9 cellular contexts compared by ENCODE assay signal in the genomic region with DNA sequence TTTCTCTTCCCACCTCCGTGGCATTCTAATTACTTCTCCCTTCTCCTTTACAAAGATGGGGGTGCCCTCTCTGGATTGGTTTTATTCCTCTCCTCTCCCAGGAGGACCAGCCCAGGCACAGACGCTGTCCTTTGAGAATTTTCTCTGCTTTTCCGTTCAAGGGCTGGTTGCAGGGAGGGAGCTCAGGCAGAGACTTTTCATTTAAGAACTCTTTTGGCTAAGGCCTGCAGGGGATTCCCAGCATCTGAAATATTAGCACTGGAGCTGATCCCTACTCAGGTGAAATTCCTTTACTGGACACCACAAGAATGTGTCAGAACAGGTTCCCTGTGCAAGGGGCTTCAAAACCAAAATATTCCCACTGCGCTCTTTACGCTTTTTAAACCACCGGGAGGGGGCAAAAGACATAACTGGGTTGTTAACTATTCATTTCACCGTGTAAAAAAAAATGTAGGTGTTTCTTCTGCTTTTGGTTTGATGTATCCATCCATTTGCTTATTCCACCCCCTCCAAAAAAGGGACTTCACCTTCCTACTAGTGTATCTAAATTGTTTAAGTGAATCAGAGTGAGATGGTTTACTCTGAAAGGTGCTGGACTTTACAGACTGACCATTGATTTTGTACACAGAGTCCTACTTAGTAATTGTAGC. TPM values are rescaled to one million over a fixed set of nuclear protein-coding genes. Genes with fewer than 3 reads are reported as not detected.
A peak's percentile ranks its signal among the peaks of the same experiment; 100 is the strongest.
DNase-seq lines count a peak whose midpoint lies in the region; ATAC-seq, FAIRE-seq and TF ChIP-seq lines count a peak whose summit lies in the region.
"Had no signal": no experiment of that assay in that cellular context is flagged by ENCODE, and none has a peak within 500 bp of the region (broad histone marks: within the 10 kb centered on the region; RNA-seq: fewer than 3 reads in every experiment).

No MANE protein-coding gene starts in this region.

- peak overlapping the region; percentile 99 for H3K4me3 ChIP-seq in OCI-LY1 (ENCODE audit: low read depth, low read length, poor library complexity, severe bottlenecking)
- H3K4me3 ChIP-seq in bronchial epithelial cell (ENCODE audit: low read depth, low read length) = peak overlapping the region; percentile 89
- peak overlapping the region; percentile 89 to 100 (median 96) for H3K4me3 ChIP-seq in stomach

- TF ChIP-seq CTCF in OCI-LY1 (IDR thresholded peaks at IDR 0.05; ENCODE audit: low read length) (peak; percentile 46), bronchial epithelial cell (IDR thresholded peaks at IDR 0.05; ENCODE audit: insufficient read depth, low read length, severe bottlenecking) (no peak), stomach (IDR thresholded peaks at IDR 0.05) (peak in 2 of 7 experiments; percentile 5 to 8)

- intact Hi-C loops in stomach (cut with DNase I; ENCODE audit: low total_unique reads) = no loop called here

- H3K27me3 ChIP-seq in OCI-LY1 (ENCODE audit: insufficient read depth, low read length) = no peaks in the 10 kb centered on the region
- H3K27me3 ChIP-seq in bronchial epithelial cell (ENCODE audit: control insufficient read depth, insufficient read depth, low read length) = no peaks in the 10 kb centered on the region
- H3K27me3 ChIP-seq in stomach = no peaks in the 10 kb centered on the region

- H3K4me2 ChIP-seq in OCI-LY1 (ENCODE audit: low read length) = peak overlapping the region; percentile 81

- H3K36me3 ChIP-seq in OCI-LY1 (ENCODE audit: insufficient read depth, low read length) (no peaks in the 10 kb centered on the region), bronchial epithelial cell (ENCODE audit: control insufficient read depth, insufficient read depth, low read length) (no peaks in the 10 kb centered on the region), stomach (no peaks in the 10 kb centered on the region)

- no peaks in the 10 kb centered on the region for H3K9me2 ChIP-seq in OCI-LY1 (ENCODE audit: low read depth, low read length)

- ATAC-seq in GM21526 (IDR thresholded peaks at IDR 0.05; ENCODE audit: low FRiP score, unreplicated experiment) (no peak), GM18867 (IDR thresholded peaks at IDR 0.05; ENCODE audit: unreplicated experiment) (no peak)

- no peaks in the 10 kb centered on the region for H3F3A ChIP-seq in OCI-LY1 (ENCODE audit: insufficient read depth, low read length)

- peaks cover 37% of the 10 kb centered on the region for H3K79me2 ChIP-seq in OCI-LY1 (ENCODE audit: insufficient read depth, low read length)

- no peak for FAIRE-seq in bronchial epithelial cell (lab: Jason Lieb, UNC)
- FAIRE-seq: colon had no signal

- H4K20me1 ChIP-seq in OCI-LY1 (ENCODE audit: insufficient read depth, low read length) = no peaks in the 10 kb centered on the region

- no peaks in the 10 kb centered on the region for H3K9me3 ChIP-seq in OCI-LY1 (ENCODE audit: low read length)
- no peaks in the 10 kb centered on the region for H3K9me3 ChIP-seq in stomach

- H3K4me1 ChIP-seq in OCI-LY1 (ENCODE audit: insufficient read depth, low read length, severe bottlenecking) = peaks cover 44% of the 10 kb centered on the region
- peaks cover 22 to 61% (median 44%) of the 10 kb centered on the region in 4 donors for H3K4me1 ChIP-seq in stomach

- H3K27ac ChIP-seq in OCI-LY1 (ENCODE audit: low read depth, low read length, poor library complexity, severe bottlenecking) = peak overlapping the region; percentile 61
- peak overlapping the region; percentile 99 for H3K27ac ChIP-seq in stomach

- no peak for TF ChIP-seq POLR2A in stomach (IDR thresholded peaks at IDR 0.05)

- 0 to 2% (median 0%) methylated on average over 7 of the region's 7 CpGs for WGBS in stomach, 5 donors

- no peak overlapping the region for H2AFZ ChIP-seq in OCI-LY1 (ENCODE audit: low read length)

- peak overlapping the region; percentile 98 for H3K9ac ChIP-seq in OCI-LY1 (ENCODE audit: low read length)

- TF ChIP-seq EP300 in stomach (IDR thresholded peaks at IDR 0.05) = no peak

- DNase-seq in NOMO-1 treated with DMSO at 0.1 percent for 48 hours (lab: John Stamatoyannopoulos, UW; ENCODE audit: unreplicated experiment) (peak; percentile 17), NOMO-1 treated with dmso at 0.1 percent for 144 hours (lab: John Stamatoyannopoulos, UW; ENCODE audit: unreplicated experiment) (no peak), bronchial epithelial cell (ENCODE audit: low read depth) (peak; percentile 61), kidney glomerular epithelial cell (lab: John Stamatoyannopoulos, UW) (peak; percentile 58), stomach (no peak)

RNA-seq across cellular contexts. Expression of a gene that starts 1.4 kb away (rescaled TPM):
- total RNA-seq in bronchial epithelial cell = 8.8 and 11.1 TPM in 2 replicates
- 10 to 100 TPM in 4 of 5 donors, 1 to 10 TPM in 1; 9.0 to 57.2 (median 41.0) TPM for total RNA-seq in stomach
- 1 to 10 TPM; 1.2 to 2.2 (median 1.8) TPM for polyA plus RNA-seq in stomach

Comparison
In these comparisons a context has a peak if more than half of its experiments do, and no peak if none do; other contexts are left out.
1. DNase-seq: peak in NOMO-1 treated with DMSO at 0.1 percent for 48 hours (single experiment), bronchial epithelial cell (single experiment) and kidney glomerular epithelial cell (single experiment); none in NOMO-1 treated with dmso at 0.1 percent for 144 hours (single experiment) and stomach (single experiment).
2. Peak in every context shown above with its lines, with median percentiles within 50 percentile points of each other: H3K4me3 ChIP-seq.